ENCODE assay signal across 13 cellular contexts in genomic region chr1:10848109-10848684, GRCh38. TPM values are rescaled to one million over a fixed set of nuclear protein-coding genes. Genes with fewer than 3 reads are reported as not detected.
DNase-seq lines count a peak whose midpoint lies in the region; ATAC-seq and TF ChIP-seq lines count a peak whose summit lies in the region.
"Had no signal": no experiment of that assay in that cellular context is flagged by ENCODE, and none has a peak within 500 bp of the region (broad histone marks: within the 10 kb centered on the region; RNA-seq: fewer than 3 reads in every experiment).

No MANE protein-coding gene starts in this region.

- no peak for TF ChIP-seq POLR2A in right lobe of liver (IDR thresholded peaks at IDR 0.05)

- H3K27ac ChIP-seq in hepatocyte (no peak overlapping the region), right lobe of liver (no peak overlapping the region), SJCRH30 (no peak overlapping the region), psoas muscle (no peak overlapping the region)
- H3K27ac ChIP-seq: GM23248 had no signal

- peaks cover 7% of the 10 kb centered on the region for H3K9me3 ChIP-seq in hepatocyte (ENCODE audit: low read depth)
- H3K9me3 ChIP-seq in right lobe of liver = no peaks in the 10 kb centered on the region
- no peaks in the 10 kb centered on the region; the same call in 1 of the 2 replicates for H3K9me3 ChIP-seq in SJCRH30 (replicated peaks)
- H3K9me3 ChIP-seq in psoas muscle = peaks cover 9% of the 10 kb centered on the region

- no peaks in the 10 kb centered on the region for H3K79me2 ChIP-seq in hepatocyte

- ATAC-seq in right lobe of liver (peak; percentile 90 to 98 (median 95)), psoas muscle (no peak)

- no peak overlapping the region for H3K4me3 ChIP-seq in LNCaP clone FGC (ENCODE audit: low read depth, low read length)
- H3K4me3 ChIP-seq in hepatocyte = no peak overlapping the region
- no peak overlapping the region for H3K4me3 ChIP-seq in right lobe of liver
- H3K4me3 ChIP-seq in SJCRH30 = no peak overlapping the region
- no peak overlapping the region for H3K4me3 ChIP-seq in psoas muscle
- H3K4me3 ChIP-seq: GM23248 had no signal

- H3K4me2 ChIP-seq in hepatocyte = no peak overlapping the region

- H2AFZ ChIP-seq in hepatocyte = no peak overlapping the region
- H2AFZ ChIP-seq: GM23248 had no signal

- intact Hi-C loops in right lobe of liver (cut with DNase I) (no loop called here), psoas muscle (cut with DNase I) (no loop called here)

- H4K20me1 ChIP-seq in hepatocyte (ENCODE audit: insufficient read depth, poor library complexity, severe bottlenecking) = no peaks in the 10 kb centered on the region

- DNase-seq in LNCaP clone FGC (ENCODE audit: low read depth) (peak; percentile 19), hepatocyte (ENCODE audit: low spot score) (peak; percentile 38), right lobe of liver (peak in 2 of 3 donors; percentile 38 to 67), SJCRH30 (no peak), GOT3 (lab: John Stamatoyannopoulos, UW) (no peak), psoas muscle (no peak)
- DNase-seq in activated CD8-positive, alpha-beta memory T cell treated with anti-CD3 and anti-CD28 coated beads, Interleukin-2, amount 50 U/mL, for 4 hours = no peak
- DNase-seq: C1 segment of cervical spinal cord; Calu3; CD4-positive, alpha-beta T cell; DMS 273 treated with DMSO at 0.1 percent for 48 hours; GM23248; H7 had no signal

- no peaks in the 10 kb centered on the region for H3K27me3 ChIP-seq in hepatocyte
- no peaks in the 10 kb centered on the region for H3K27me3 ChIP-seq in right lobe of liver
- peaks cover 10% of the 10 kb centered on the region for H3K27me3 ChIP-seq in SJCRH30
- no peaks in the 10 kb centered on the region for H3K27me3 ChIP-seq in psoas muscle (ENCODE audit: insufficient read depth in 3 of 3, low read length in 2 of 3)

- 77% methylated on average over 10 of the region's 10 CpGs for WGBS in hepatocyte (ENCODE audit: low lambda C conversion rate, missing lambda C conversion rate)
- 39% methylated on average over 10 of the region's 10 CpGs for WGBS in right lobe of liver (ENCODE audit: insufficient coverage, low coverage, low lambda C conversion rate, missing lambda C conversion rate)
- WGBS in psoas muscle, 3 donors = 83 to 91% (median 87%) methylated on average over 10 of the region's 10 CpGs

- TF ChIP-seq CTCF in LNCaP clone FGC (IDR thresholded peaks at IDR 0.05; ENCODE audit: control insufficient read depth, extremely low read depth, insufficient read depth) (no peak), hepatocyte (IDR thresholded peaks at IDR 0.05; ENCODE audit: poor library complexity) (no peak), right lobe of liver (IDR thresholded peaks at IDR 0.05) (peak in 1 of 4 donors; percentile 16), psoas muscle (IDR thresholded peaks at IDR 0.05) (no peak)

- no peaks in the 10 kb centered on the region for H3K9me2 ChIP-seq in hepatocyte (replicated peaks; ENCODE audit: insufficient read depth)

- H3K36me3 ChIP-seq in hepatocyte (replicated peaks; ENCODE audit: insufficient read depth, low read depth) (no peaks in the 10 kb centered on the region), right lobe of liver (no peaks in the 10 kb centered on the region), SJCRH30 (no peaks in the 10 kb centered on the region), psoas muscle (ENCODE audit: insufficient read depth in 1 of 2, low read depth in 1 of 2) (no peaks in the 10 kb centered on the region)

- H3K4me1 ChIP-seq in hepatocyte (ENCODE audit: insufficient read depth) (no peaks in the 10 kb centered on the region), right lobe of liver (peaks cover 0 to 17% (median 6%) of the 10 kb centered on the region in 4 donors), SJCRH30 (no peaks in the 10 kb centered on the region), psoas muscle (peaks cover 18% of the 10 kb centered on the region)

RNA-seq across cellular contexts. Expression of gene CASZ1, which starts 51.8 kb away (rescaled TPM):
- total RNA-seq in hepatocyte (3.6 and 6.5 TPM in 2 replicates), right lobe of liver (10 to 100 TPM in 1 of 6 experiments, 1 to 10 TPM in 5; 3.1 to 10.1 (median 5.3) TPM), psoas muscle (10 to 100 TPM; 53.1 to 83.3 (median 60.8) TPM)
- polyA plus RNA-seq in hepatocyte (6.9 and 8.3 TPM in 2 replicates), psoas muscle (10 to 100 TPM in 2 of 3 donors, 1 to 10 TPM in 1; 2.6 to 23.7 (median 11.0) TPM)
- total RNA-seq in SJCRH30 (2014; rRNA removed; shearing (Covaris generic)) = 2.3 and 2.4 TPM in 2 replicates

Comparison
In these comparisons a context has a peak if more than half of its experiments do, and no peak if none do; other contexts are left out.
1. DNase-seq: peak in LNCaP clone FGC (single experiment), hepatocyte (single experiment) and right lobe of liver (2 of 3); none in activated CD8-positive, alpha-beta memory T cell treated with anti-CD3 and anti-CD28 coated beads, Interleukin-2, amount 50 U/mL, for 4 hours (single experiment), SJCRH30 (0 of 2), GOT3 (single experiment) and psoas muscle (0 of 2).
2. ATAC-seq: peak in right lobe of liver (4 of 4); none in psoas muscle (0 of 4).